ENCODE assay signal across 8 cellular contexts in the genomic region with DNA sequence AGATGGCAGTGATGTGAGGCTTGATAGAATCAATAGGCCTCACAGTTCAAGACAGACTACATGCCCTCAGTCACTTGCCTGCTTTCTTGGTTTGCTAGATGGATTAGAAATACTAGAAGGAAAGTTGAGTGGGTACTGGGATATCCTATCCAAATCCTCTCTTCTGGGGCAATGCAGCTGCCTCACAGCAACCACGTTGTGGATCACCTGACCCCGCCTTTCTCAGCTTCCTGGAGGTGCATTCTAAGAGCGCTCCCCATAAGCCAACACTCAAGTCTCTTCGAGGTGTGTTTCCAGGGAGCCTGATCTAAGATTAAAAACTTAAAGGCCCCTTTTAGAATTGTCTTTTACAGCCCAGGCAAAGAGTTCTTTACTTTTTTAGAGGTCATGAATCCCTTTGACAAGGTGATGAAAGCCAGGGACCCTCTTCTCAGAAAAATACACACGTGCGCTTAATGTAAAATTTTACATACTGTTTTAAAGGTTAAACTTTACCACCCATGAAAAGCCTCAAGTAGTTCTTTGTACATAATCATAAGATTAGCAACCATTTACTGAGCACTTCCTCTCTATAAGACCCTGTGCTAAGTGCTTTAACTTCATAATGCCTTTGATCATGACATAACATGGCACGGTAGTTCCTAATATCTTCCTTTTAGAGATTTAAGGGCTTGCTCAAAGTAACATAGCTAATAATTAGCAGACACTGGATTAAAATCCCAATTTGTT. TPM values are rescaled to one million over a fixed set of nuclear protein-coding genes. Genes with fewer than 3 reads are reported as not detected.
DNase-seq lines count a peak whose midpoint lies in the region; ATAC-seq and TF ChIP-seq lines count a peak whose summit lies in the region.

No MANE protein-coding gene starts in this region.

- peak overlapping the region in 6 of 7 experiments; percentile 52 to 91 (median 71) for H3K4me3 ChIP-seq in skin epidermis

- peak overlapping the region; percentile 99 for H3K27ac Mint-ChIP-seq in activated T-cell treated with anti-CD3 and anti-CD28 coated beads, Interleukin-2, amount 50 U/mL, for 24 hours

- peaks cover 87% of the 10 kb centered on the region for H3K36me3 Mint-ChIP-seq in activated T-cell treated with anti-CD3 and anti-CD28 coated beads, Interleukin-2, amount 50 U/mL, for 24 hours (ENCODE audit: low read depth)

- peak overlapping the region; percentile 97 for H3K4me3 Mint-ChIP-seq in activated T-cell treated with anti-CD3 and anti-CD28 coated beads, Interleukin-2, amount 50 U/mL, for 24 hours

- peak; percentile 3 for ATAC-seq in GM19328 (IDR thresholded peaks at IDR 0.05; ENCODE audit: unreplicated experiment)
- ATAC-seq in HG03432 (IDR thresholded peaks at IDR 0.05; ENCODE audit: unreplicated experiment) = peak; percentile 17
- ATAC-seq in foreskin keratinocyte = peak; percentile 2
- ATAC-seq in HG02623 (IDR thresholded peaks at IDR 0.05; ENCODE audit: unreplicated experiment) = no peak
- ATAC-seq in GM21737 (IDR thresholded peaks at IDR 0.05; ENCODE audit: unreplicated experiment) = no peak

- H3K27me3 ChIP-seq in foreskin keratinocyte = no peaks in the 10 kb centered on the region

- H3K27me3 Mint-ChIP-seq in activated T-cell treated with anti-CD3 and anti-CD28 coated beads, Interleukin-2, amount 50 U/mL, for 24 hours = no peaks in the 10 kb centered on the region

- peaks cover 8% of the 10 kb centered on the region for H3K9me3 Mint-ChIP-seq in activated T-cell treated with anti-CD3 and anti-CD28 coated beads, Interleukin-2, amount 50 U/mL, for 24 hours

- H3K4me1 Mint-ChIP-seq in activated T-cell treated with anti-CD3 and anti-CD28 coated beads, Interleukin-2, amount 50 U/mL, for 24 hours (ENCODE audit: low read depth) = peaks cover 40% of the 10 kb centered on the region

- TF ChIP-seq CTCF in foreskin keratinocyte (conservative IDR thresholded peaks at IDR 0.05) = no peak

- peak; percentile 48 for DNase-seq in activated T-cell treated with anti-CD3 and anti-CD28 coated beads, Interleukin-2, amount 50 U/mL, for 24 hours
- DNase-seq in foreskin keratinocyte = no peak
- no peak for DNase-seq in T1000 (lab: John Stamatoyannopoulos, UW)

- H3K27ac ChIP-seq in foreskin keratinocyte (no peak overlapping the region), skin epidermis (peak overlapping the region in 14 of 21 experiments; percentile 29 to 91 (median 81))

- H3K4me1 ChIP-seq in foreskin keratinocyte = peaks cover 6% of the 10 kb centered on the region

RNA-seq across cellular contexts. Expression of gene RPL34, which starts 0.8 kb away (rescaled TPM):
- 1,554 and 1,669 TPM in 2 replicates for total RNA-seq in foreskin keratinocyte
- polyA plus RNA-seq in foreskin keratinocyte = 2,289 and 2,530 TPM in 2 replicates

RNA-seq across cellular contexts. Expression of gene OSTC, which starts 30.9 kb away (rescaled TPM):
- 121 and 163 TPM in 2 replicates for total RNA-seq in foreskin keratinocyte
- 132 and 155 TPM in 2 replicates for polyA plus RNA-seq in foreskin keratinocyte

Comparison
In these comparisons a context has a peak if more than half of its experiments do, and no peak if none do; other contexts are left out.
1. ATAC-seq: peak in GM19328 (single experiment), HG03432 (single experiment) and foreskin keratinocyte (single experiment); none in HG02623 (single experiment) and GM21737 (single experiment).